Comparison of ENCODE assay signal across 8 cellular contexts in the genomic region with DNA sequence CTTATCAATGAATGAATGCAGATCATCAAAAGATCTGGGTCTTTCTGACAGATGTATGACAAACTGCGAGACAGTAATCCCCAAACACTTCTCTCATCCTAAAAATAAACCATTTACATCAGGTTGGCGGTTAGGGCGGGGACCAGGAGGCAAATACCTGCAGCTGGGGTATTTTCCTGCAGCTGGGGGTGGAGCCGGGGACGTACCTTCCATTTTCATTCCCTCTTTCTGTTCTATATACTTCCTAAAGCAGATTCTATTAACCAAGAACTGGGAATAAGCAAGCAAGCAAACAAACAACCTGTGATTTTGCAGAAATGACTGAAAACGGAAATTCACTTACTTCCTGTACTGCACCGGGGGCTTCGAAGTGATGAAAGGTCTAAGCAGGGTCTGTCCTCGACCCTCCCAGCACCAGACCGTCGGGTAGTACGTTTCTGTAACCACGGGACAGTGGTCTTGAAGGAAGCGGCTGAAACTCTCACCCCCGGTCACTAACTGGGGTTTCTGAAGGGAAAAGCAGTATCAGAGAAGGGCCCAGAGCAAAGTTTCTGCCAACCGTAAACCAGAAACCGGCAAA. TPM values are rescaled to one million over a fixed set of nuclear protein-coding genes. Genes with fewer than 3 reads are reported as not detected.
A peak's percentile ranks its signal among the peaks of the same experiment; 100 is the strongest.
DNase-seq lines count a peak whose midpoint lies in the region; ATAC-seq and TF ChIP-seq lines count a peak whose summit lies in the region.

No MANE protein-coding gene starts in this region.

- TF ChIP-seq CTCF in Calu3 (IDR thresholded peaks at IDR 0.05; ENCODE audit: unreplicated experiment) (no peak), choroid plexus epithelial cell (conservative IDR thresholded peaks at IDR 0.05; ENCODE audit: low read depth, low read length) (no peak)

- intact Hi-C loops in Calu3 (cut with micrococcal nuclease; ENCODE audit: unreplicated experiment), result loop anchor here (5.0 kb wide), 2 partner anchors 36 to 91 kb away; a partner anchor contains a TSS

- no peaks in the 10 kb centered on the region for H3K27me3 Mint-ChIP-seq in Calu3 (ENCODE audit: unreplicated experiment)

- in situ Hi-C loops in HAP-1 (cut with MboI; ENCODE audit: low sequenced_read_pairs), result no loop called here

- CTCF ChIA-PET in Calu3 (lab: Charles Lee), result interaction anchor here (0.8 to 1.2 kb wide), 2 partner anchors 11 to 980 kb away, joined by 3 to 10 read pairs; no protein-coding TSS in a partner anchor

- peaks cover 10% of the 10 kb centered on the region; the same call in 1 of the 2 replicates for H3K36me3 ChIP-seq in HAP-1 (replicated peaks)
- H3K36me3 ChIP-seq in SJCRH30, result no peaks in the 10 kb centered on the region
- H3K36me3 ChIP-seq in mucosa of rectum (ENCODE audit: control insufficient read depth in 2 of 2, insufficient read depth in 2 of 2, low read length in 2 of 2), result peaks cover 13 to 14% of the 10 kb centered on the region in 2 donors

- H3K4me3 ChIP-seq in HAP-1 (peak overlapping the region; percentile 57), SJCRH30 (peak overlapping the region; percentile 70), choroid plexus epithelial cell (ENCODE audit: low read depth, low read length) (peak overlapping the region; percentile 84), mucosa of rectum (ENCODE audit: low read length in 2 of 2) (peak overlapping the region; percentile 88 to 94)

- H3K36me3 Mint-ChIP-seq in Calu3 (ENCODE audit: insufficient read depth, unreplicated experiment), result peaks cover 50% of the 10 kb centered on the region

- BruUV-seq in Calu3 (replicated peaks; lab: Mats Ljungman, UMichigan), result no TSS peak

- H3K27me3 ChIP-seq in HAP-1 (ENCODE audit: low read depth) (no peaks in the 10 kb centered on the region), SJCRH30 (no peaks in the 10 kb centered on the region), mucosa of rectum (ENCODE audit: control insufficient read depth in 2 of 2, insufficient read depth in 2 of 2, low read length in 2 of 2) (no peaks in the 10 kb centered on the region)

- H3K9me3 Mint-ChIP-seq in Calu3 (ENCODE audit: low read depth, unreplicated experiment), result no peaks in the 10 kb centered on the region

- H3K9ac ChIP-seq in mucosa of rectum (ENCODE audit: low read depth in 1 of 2, low read length in 2 of 2), result peak overlapping the region; percentile 92

- peak overlapping the region; percentile 88 for H3K4me3 Mint-ChIP-seq in Calu3 (ENCODE audit: low read depth, unreplicated experiment)

- H3K4me1 Mint-ChIP-seq in Calu3 (ENCODE audit: low read depth, unreplicated experiment), result peaks cover 7% of the 10 kb centered on the region

- DNase-seq in Calu3 (peak; percentile 45), HAP-1 (ENCODE audit: low spot score in 2 of 2) (peak; percentile 21 to 39), SJCRH30 (no peak), choroid plexus epithelial cell (ENCODE audit: low read depth) (no peak), ureter (ENCODE audit: low spot score) (peak; percentile 41)

- H3K9me3 ChIP-seq in HAP-1, result no peaks in the 10 kb centered on the region
- H3K9me3 ChIP-seq in SJCRH30 (replicated peaks), result no peaks in the 10 kb centered on the region
- no peaks in the 10 kb centered on the region for H3K9me3 ChIP-seq in mucosa of rectum (ENCODE audit: control insufficient read depth in 2 of 2, low read length in 2 of 2)

- H3K4me1 ChIP-seq in HAP-1, result peaks cover 8% of the 10 kb centered on the region
- H3K4me1 ChIP-seq in SJCRH30, result no peaks in the 10 kb centered on the region
- peaks cover 9 to 10% of the 10 kb centered on the region in 2 donors for H3K4me1 ChIP-seq in mucosa of rectum (ENCODE audit: control insufficient read depth in 2 of 2, insufficient read depth in 2 of 2, low read length in 2 of 2)

- ATAC-seq in GM18861 (IDR thresholded peaks at IDR 0.05; ENCODE audit: unreplicated experiment) (no peak), HG03442 (IDR thresholded peaks at IDR 0.05; ENCODE audit: unreplicated experiment) (no peak)

- peak overlapping the region; percentile 63 for H3K27ac Mint-ChIP-seq in Calu3 (ENCODE audit: unreplicated experiment)

- H3K27ac ChIP-seq in SJCRH30, result peak overlapping the region; percentile 19; the same call in 1 of the 2 replicates
- peak overlapping the region; percentile 96 to 98 for H3K27ac ChIP-seq in mucosa of rectum (ENCODE audit: low read depth in 2 of 2, low read length in 2 of 2)

RNA-seq across cellular contexts. Expression of a gene that starts 1.2 kb away (rescaled TPM):
- total RNA-seq in Calu3 (2022) (43.5 and 45.3 TPM in 2 replicates), ureter (16.5 TPM)
- 13.2 and 13.5 TPM in 2 replicates for total RNA-seq in SJCRH30 (2014; rRNA removed; shearing (Covaris generic))

RNA-seq across cellular contexts. Expression of a gene that starts 37.3 kb away (rescaled TPM):
- 33.6 and 35.2 TPM in 2 replicates for total RNA-seq in Calu3 (2022)
- total RNA-seq in SJCRH30 (2014; rRNA removed; shearing (Covaris generic)), result 35.0 and 37.8 TPM in 2 replicates
- 45.3 TPM for total RNA-seq in ureter

Comparison
In these comparisons a context has a peak if more than half of its experiments do, and no peak if none do; other contexts are left out.
1. DNase-seq: peak in Calu3 (single experiment), HAP-1 (2 of 2) and ureter (single experiment); none in SJCRH30 (0 of 2) and choroid plexus epithelial cell (single experiment).
2. Peak in every context shown above with its lines, with median percentiles within 50 percentile points of each other: H3K4me3 ChIP-seq.